ENCODE assay signal across 8 cellular contexts in the genomic region with DNA sequence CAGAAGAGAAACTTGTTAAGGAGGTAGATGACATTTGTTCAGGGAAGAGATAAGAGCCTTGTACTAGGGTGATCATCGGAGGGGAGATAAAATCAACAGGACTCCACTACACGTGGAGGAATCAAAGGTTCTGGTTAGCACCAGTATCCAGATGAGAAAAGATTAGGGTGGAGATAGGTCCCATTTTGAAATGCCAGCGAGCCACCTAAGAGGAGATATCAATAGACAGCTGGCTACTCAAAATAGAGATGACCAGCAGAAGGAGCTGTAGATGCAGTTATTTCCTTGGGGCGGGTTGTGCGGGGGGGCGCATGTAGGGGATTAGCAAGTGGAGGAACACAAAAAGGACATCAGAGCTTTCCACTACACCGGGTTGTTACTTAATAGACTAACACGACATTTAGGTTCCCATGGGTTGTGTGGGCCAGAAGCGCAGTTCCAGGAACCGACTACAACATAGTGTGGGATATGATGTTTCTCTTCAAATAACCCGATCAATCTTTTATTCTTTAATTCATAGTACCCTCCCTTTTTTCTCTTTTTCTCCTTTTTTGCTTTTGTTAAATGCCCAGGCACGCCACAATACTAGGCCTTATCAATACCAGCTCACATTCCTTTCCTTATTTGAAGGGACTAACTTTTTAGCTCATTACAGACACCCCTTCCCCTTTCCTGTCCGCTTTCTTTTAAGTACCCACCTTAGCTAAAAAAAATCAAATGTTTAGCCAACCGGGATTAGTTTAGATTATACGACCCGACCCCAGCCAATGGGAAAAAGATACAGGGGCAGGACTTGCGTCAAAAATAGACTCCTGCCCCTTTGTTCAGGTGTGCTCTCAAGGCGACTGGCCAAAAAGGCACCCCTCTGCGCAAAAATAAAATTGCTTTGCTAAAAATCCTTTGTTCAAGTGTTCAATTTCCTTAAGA. TPM values are rescaled to one million over a fixed set of nuclear protein-coding genes. Genes with fewer than 3 reads are reported as not detected.
DNase-seq lines count a peak whose midpoint lies in the region; ATAC-seq and TF ChIP-seq lines count a peak whose summit lies in the region.

No MANE protein-coding gene starts in this region.

- no peaks in the 10 kb centered on the region for H3K36me3 ChIP-seq in GM06990 (ENCODE audit: control insufficient read depth, insufficient read depth, low read length)
- H3K36me3 ChIP-seq in heart right ventricle: no peaks in the 10 kb centered on the region

- peak overlapping the region; percentile 98 for H3K27ac ChIP-seq in 22Rv1
- H3K27ac ChIP-seq in heart right ventricle: peak overlapping the region; percentile 76 to 98 (median 94)

- ATAC-seq in HG02623 (IDR thresholded peaks at IDR 0.05; ENCODE audit: unreplicated experiment) (peak; percentile 2), heart right ventricle (peak in 5 of 8 donors; percentile 0 to 36 (median 1))
- ATAC-seq in activated naive CD4-positive, alpha-beta T cell treated with anti-CD3 and anti-CD28 coated beads, Interleukin-2, amount 50 U/mL, for 72 hours: peak in 1 of 2 donors; percentile 27

- H3K4me1 Mint-ChIP-seq in progenitor cell of endocrine pancreas (ENCODE audit: low read depth): peaks cover 27% of the 10 kb centered on the region

- intact Hi-C loops in heart right ventricle (cut with DNase I): loop anchor here in 4 of 10 donors (2.0 to 10.0 kb wide), 5 partner anchors 16 to 294 kb away; partner anchors contain the start of genes EXOC6 (in 1 of the 4) and IDE (in 1 of the 4)

- no peaks in the 10 kb centered on the region for H3K9me3 ChIP-seq in heart right ventricle

- no peaks in the 10 kb centered on the region for H3K9me3 Mint-ChIP-seq in activated naive CD4-positive, alpha-beta T cell treated with anti-CD3 and anti-CD28 coated beads, Interleukin-2, amount 50 U/mL, for 72 hours
- no peaks in the 10 kb centered on the region for H3K9me3 Mint-ChIP-seq in progenitor cell of endocrine pancreas (ENCODE audit: low read depth)

- no peaks in the 10 kb centered on the region for H3K27me3 Mint-ChIP-seq in progenitor cell of endocrine pancreas

- H3K4me1 ChIP-seq in heart right ventricle: peaks cover 0 to 42% (median 16%) of the 10 kb centered on the region in 9 donors

- 27 to 37% methylated on average over 19 of the region's 19 CpGs for WGBS in heart right ventricle, 2 donors

- DNase-seq in GM06990 (ENCODE audit: extremely low read depth, insufficient read length): peak; percentile 42
- peak; percentile 38 for DNase-seq in NCI-H2227 treated with DMSO at 0.1 percent for 48 hours (lab: John Stamatoyannopoulos, UW)
- no peak for DNase-seq in activated naive CD4-positive, alpha-beta T cell treated with anti-CD3 and anti-CD28 coated beads, Interleukin-2, amount 50 U/mL, for 72 hours (ENCODE audit: low spot score in 2 of 2)
- peak; percentile 31 to 67 for DNase-seq in heart right ventricle
- peak; percentile 15 for DNase-seq in progenitor cell of endocrine pancreas (ENCODE audit: low spot score, unreplicated experiment)
- DNase-seq in stimulated activated naive CD4-positive, alpha-beta T cell treated with Interleukin-2 at 50 U/mL for 16 hours (lab: John Stamatoyannopoulos, UW): no peak

- peak overlapping the region; percentile 85 for H3K4me3 Mint-ChIP-seq in progenitor cell of endocrine pancreas (ENCODE audit: low read depth)

- H3K27ac Mint-ChIP-seq in activated naive CD4-positive, alpha-beta T cell treated with anti-CD3 and anti-CD28 coated beads, Interleukin-2, amount 50 U/mL, for 72 hours: peak overlapping the region; percentile 95 to 100
- peak overlapping the region; percentile 99 for H3K27ac Mint-ChIP-seq in progenitor cell of endocrine pancreas

- TF ChIP-seq CTCF in 22Rv1 (IDR thresholded peaks at IDR 0.05): peak; percentile 31; the same call in 1 of the 2 replicates
- peak; percentile 70 for TF ChIP-seq CTCF in GM06990 (IDR thresholded peaks at IDR 0.05; ENCODE audit: insufficient read depth, low read length, poor library complexity, severe bottlenecking)
- peak in 5 of 9 donors; percentile 20 to 52 (median 33) for TF ChIP-seq CTCF in heart right ventricle (IDR thresholded peaks at IDR 0.05)
- TF ChIP-seq CTCF in progenitor cell of endocrine pancreas (IDR thresholded peaks at IDR 0.05; ENCODE audit: unreplicated experiment): peak; percentile 27

- peaks cover 19 to 24% of the 10 kb centered on the region in 2 donors for H3K36me3 Mint-ChIP-seq in activated naive CD4-positive, alpha-beta T cell treated with anti-CD3 and anti-CD28 coated beads, Interleukin-2, amount 50 U/mL, for 72 hours
- H3K36me3 Mint-ChIP-seq in progenitor cell of endocrine pancreas (ENCODE audit: insufficient read depth): no peaks in the 10 kb centered on the region

- H3K4me3 ChIP-seq in GM06990 (replicated peaks; ENCODE audit: low read depth, low read length): peak overlapping the region; percentile 95
- H3K4me3 ChIP-seq in heart right ventricle: peak overlapping the region in 9 of 10 donors; percentile 54 to 99 (median 71)

- H3K27me3 ChIP-seq in GM06990 (replicated peaks; ENCODE audit: control insufficient read depth, insufficient read depth, low read length): no peaks in the 10 kb centered on the region
- no peaks in the 10 kb centered on the region for H3K27me3 ChIP-seq in heart right ventricle

RNA-seq across cellular contexts. Expression of gene KIF11, which starts 2.0 kb away (rescaled TPM):
- total RNA-seq in activated naive CD4-positive, alpha-beta T cell treated with anti-CD3 and anti-CD28 coated beads, Interleukin-2, amount 50 U/mL, for 72 hours: 10 to 100 TPM; 55.3 to 57.7 TPM
- total RNA-seq in heart right ventricle (1 to 10 TPM in 4 of 10 donors, under 1 TPM in 6; 0.30 to 4.4 (median 0.84) TPM), progenitor cell of endocrine pancreas (25.6 and 25.9 TPM in 2 replicates)
- under 1 TPM; 0.20 to 0.29 TPM for polyA plus RNA-seq in heart right ventricle

RNA-seq across cellular contexts. Expression of gene IDE, which starts 17.0 kb away (rescaled TPM):
- total RNA-seq in activated naive CD4-positive, alpha-beta T cell treated with anti-CD3 and anti-CD28 coated beads, Interleukin-2, amount 50 U/mL, for 72 hours: 10 to 100 TPM; 20.7 to 28.7 TPM
- total RNA-seq in heart right ventricle (10 to 100 TPM; 41.8 to 58.5 (median 47.5) TPM), progenitor cell of endocrine pancreas (60.1 TPM in 2 replicates)
- 10 to 100 TPM; 11.0 to 14.1 TPM for polyA plus RNA-seq in heart right ventricle

Comparison
In these comparisons a context has a peak if more than half of its experiments do, and no peak if none do; other contexts are left out.
1. DNase-seq: peak in GM06990 (single experiment), NCI-H2227 treated with DMSO at 0.1 percent for 48 hours (single experiment), heart right ventricle (2 of 2) and progenitor cell of endocrine pancreas (single experiment); none in activated naive CD4-positive, alpha-beta T cell treated with anti-CD3 and anti-CD28 coated beads, Interleukin-2, amount 50 U/mL, for 72 hours (0 of 2) and stimulated activated naive CD4-positive, alpha-beta T cell treated with Interleukin-2 at 50 U/mL for 16 hours (single experiment).
2. Peak in every context shown above with its lines, with median percentiles within 50 percentile points of each other: CTCF ChIP-seq.